Comparison of ENCODE assay signal across 10 cellular contexts in genomic region chr20:50284811-50285375, GRCh38.
DNase-seq lines count a peak whose midpoint lies in the region; ATAC-seq, FAIRE-seq and TF ChIP-seq lines count a peak whose summit lies in the region.
"Had no signal": no experiment of that assay in that cellular context is flagged by ENCODE, and none has a peak within 500 bp of the region (broad histone marks: within the 10 kb centered on the region; RNA-seq: fewer than 3 reads in every experiment).

No MANE protein-coding gene starts in this region.

- H2AFZ ChIP-seq in astrocyte (ENCODE audit: low read depth, low read length): peak overlapping the region; percentile 48

- H3K4me3 Mint-ChIP-seq in astrocyte (ENCODE audit: unreplicated experiment): no peak overlapping the region

- H2BK15ac ChIP-seq in mesendoderm (replicated peaks; ENCODE audit: low read depth): no peak overlapping the region

- H4K8ac ChIP-seq in mesendoderm (ENCODE audit: low read depth, low read length): no peak overlapping the region

- no peak overlapping the region for H3K27ac Mint-ChIP-seq in astrocyte (ENCODE audit: unreplicated experiment)

- H3K4me3 ChIP-seq in astrocyte (ENCODE audit: insufficient read depth, low read depth, low read length) (no peak overlapping the region), liver (ENCODE audit: low read depth in 1 of 3, low read length in 3 of 3) (no peak overlapping the region), subcutaneous abdominal adipose tissue (ENCODE audit: low read depth in 1 of 5, low read length in 5 of 5) (no peak overlapping the region), mesendoderm (ENCODE audit: low read length) (no peak overlapping the region)

- no peak for FAIRE-seq in astrocyte (lab: Jason Lieb, UNC)
- FAIRE-seq: bronchial epithelial cell had no signal

- no peak overlapping the region for H3K23ac ChIP-seq in mesendoderm (ENCODE audit: low read length)

- H3K27me3 Mint-ChIP-seq in astrocyte (ENCODE audit: low read depth, unreplicated experiment): peaks cover 24% of the 10 kb centered on the region

- H3K4me2 ChIP-seq in astrocyte (ENCODE audit: low read length) (peak overlapping the region; percentile 63), mesendoderm (ENCODE audit: low read length) (no peak overlapping the region)

- H3K4me1 Mint-ChIP-seq in astrocyte (ENCODE audit: low read depth, unreplicated experiment): peaks cover 24% of the 10 kb centered on the region

- no peak overlapping the region for H2AK5ac ChIP-seq in mesendoderm (ENCODE audit: low read length)

- 74% methylated on average over 10 of the region's 10 CpGs for WGBS in liver
- WGBS in mesendoderm (ENCODE audit: extremely low coverage, insufficient coverage, low lambda C conversion rate): no CpG with 5 or more reads among the region's 10 CpGs

- H2BK5ac ChIP-seq in mesendoderm (ENCODE audit: low read length): no peak overlapping the region

- H3K18ac ChIP-seq in mesendoderm (ENCODE audit: low read length): no peak overlapping the region

- no peaks in the 10 kb centered on the region for H3K9me3 Mint-ChIP-seq in astrocyte (ENCODE audit: unreplicated experiment)

- no peak overlapping the region for H2BK120ac ChIP-seq in mesendoderm (ENCODE audit: low read depth, low read length)

- H3K9ac ChIP-seq in astrocyte (ENCODE audit: low read length) (peak overlapping the region; percentile 66), liver (ENCODE audit: low read depth in 1 of 2, low read length in 2 of 2) (no peak overlapping the region), subcutaneous abdominal adipose tissue (ENCODE audit: low read length in 5 of 5) (peak overlapping the region in 3 of 5 donors; percentile 63 to 73 (median 71)), mesendoderm (ENCODE audit: low read length) (no peak overlapping the region)

- H3K79me2 ChIP-seq in astrocyte (ENCODE audit: insufficient read depth, low read length) (no peaks in the 10 kb centered on the region), mesendoderm (ENCODE audit: control insufficient read depth, insufficient read depth, low read length) (no peaks in the 10 kb centered on the region)

- TF ChIP-seq RAD21 in liver (IDR thresholded peaks at IDR 0.05): peak in 1 of 2 donors; percentile 1

- DNase-seq in NAMALWA (ENCODE audit: low spot score) (peak; percentile 44), astrocyte (ENCODE audit: low read depth) (no peak), mesendoderm (no peak)
- DNase-seq in activated CD4-positive, CD25-positive, alpha-beta regulatory T cell treated with anti-CD3 and anti-CD28 coated beads, Interleukin-2, amount 50 U/mL, for 72 hours: no peak
- DNase-seq: NCI-H446 had no signal

- H3K36me3 Mint-ChIP-seq in astrocyte (ENCODE audit: low read depth, unreplicated experiment): peaks cover 2% of the 10 kb centered on the region

- TF ChIP-seq CTCF in astrocyte (IDR thresholded peaks at IDR 0.05; ENCODE audit: insufficient read depth, low read depth, low read length) (no peak), liver (IDR thresholded peaks at IDR 0.05; ENCODE audit: low read depth, low read length, missing input control) (no peak)

- peak overlapping the region; percentile 80 for H3K27ac ChIP-seq in astrocyte (ENCODE audit: low read depth, low read length)
- peak overlapping the region; percentile 44 to 52 for H3K27ac ChIP-seq in liver (ENCODE audit: low read depth in 1 of 2, low read length in 2 of 2)
- peak overlapping the region; percentile 97 for H3K27ac ChIP-seq in subcutaneous abdominal adipose tissue (ENCODE audit: low read depth, low read length)
- no peak overlapping the region for H3K27ac ChIP-seq in mesendoderm (ENCODE audit: low read depth, low read length)

- no peak overlapping the region for H4K5ac ChIP-seq in mesendoderm (ENCODE audit: low read length)

- H3K79me1 ChIP-seq in mesendoderm (ENCODE audit: low read length): no peaks in the 10 kb centered on the region

- H3K4me1 ChIP-seq in astrocyte (ENCODE audit: insufficient read depth, low read length) (peaks cover 36% of the 10 kb centered on the region), liver (ENCODE audit: control insufficient read depth in 4 of 4, insufficient read depth in 4 of 4, low read length in 3 of 4) (peaks cover 4 to 14% (median 9%) of the 10 kb centered on the region in 4 donors), subcutaneous abdominal adipose tissue (ENCODE audit: control insufficient read depth in 5 of 5, insufficient read depth in 5 of 5, low read length in 5 of 5) (peaks cover 10 to 59% (median 45%) of the 10 kb centered on the region in 5 donors), mesendoderm (ENCODE audit: control insufficient read depth, low read depth, low read length) (no peaks in the 10 kb centered on the region)

- no peaks in the 10 kb centered on the region for H3K9me3 ChIP-seq in astrocyte (ENCODE audit: insufficient read depth, low read depth, low read length)
- no peaks in the 10 kb centered on the region for H3K9me3 ChIP-seq in liver (ENCODE audit: control insufficient read depth in 4 of 4, low read length in 3 of 4)
- H3K9me3 ChIP-seq in subcutaneous abdominal adipose tissue (ENCODE audit: control insufficient read depth in 5 of 5, low read length in 5 of 5): no peaks in the 10 kb centered on the region

- H3K56ac ChIP-seq in mesendoderm (ENCODE audit: low read length): no peak overlapping the region

- ATAC-seq in GM19324 (IDR thresholded peaks at IDR 0.05; ENCODE audit: low FRiP score, unreplicated experiment): no peak
- no peak for ATAC-seq in GM18907 (IDR thresholded peaks at IDR 0.05; ENCODE audit: unreplicated experiment)

- H3K36me3 ChIP-seq in astrocyte (ENCODE audit: insufficient read depth, low read length) (no peaks in the 10 kb centered on the region), liver (ENCODE audit: control insufficient read depth in 4 of 4, insufficient read depth in 3 of 4, low read depth in 1 of 4, low read length in 3 of 4) (no peaks in the 10 kb centered on the region), subcutaneous abdominal adipose tissue (ENCODE audit: control insufficient read depth in 5 of 5, insufficient read depth in 5 of 5, low read length in 5 of 5) (no peaks in the 10 kb centered on the region), mesendoderm (ENCODE audit: control insufficient read depth, insufficient read depth, low read length) (no peaks in the 10 kb centered on the region)

- H4K20me1 ChIP-seq in astrocyte (ENCODE audit: insufficient read depth, low read length): no peaks in the 10 kb centered on the region

- no peak overlapping the region for H3K4ac ChIP-seq in mesendoderm (ENCODE audit: low read depth, low read length)

- no peaks in the 10 kb centered on the region for H3K27me3 ChIP-seq in astrocyte (ENCODE audit: insufficient read depth, low read length)
- H3K27me3 ChIP-seq in liver (ENCODE audit: control insufficient read depth in 4 of 4, insufficient read depth in 4 of 4, low read length in 3 of 4): no peaks in the 10 kb centered on the region
- peaks cover 0 to 5% (median 0%) of the 10 kb centered on the region in 5 donors for H3K27me3 ChIP-seq in subcutaneous abdominal adipose tissue (ENCODE audit: control insufficient read depth in 5 of 5, insufficient read depth in 4 of 5, low read length in 5 of 5)
- H3K27me3 ChIP-seq in mesendoderm (ENCODE audit: insufficient read depth, low read length, poor library complexity): no peaks in the 10 kb centered on the region

TF ChIP-seq in liver, 16 proteins besides CTCF, POLR2A, EP300 and RAD21:
- peak; percentile 35 for TF ChIP-seq NR2F2 (IDR thresholded peaks at IDR 0.05)
- no peak for TF ChIP-seq EGR1 (IDR thresholded peaks at IDR 0.05; ENCODE audit: low read depth in 2 of 2)
TF ChIP-seq in liver: peak in this region for 1.

Comparison
In these comparisons a context has a peak if more than half of its experiments do, and no peak if none do; other contexts are left out.
1. H3K9ac ChIP-seq: peak in astrocyte (single experiment) and subcutaneous abdominal adipose tissue (3 of 5); none in liver (0 of 2) and mesendoderm (single experiment).